ENCODE assay signal across 21 cellular contexts in genomic region chr14:56794557-56795283, GRCh38. TPM values are rescaled to one million over a fixed set of nuclear protein-coding genes. Genes with fewer than 3 reads are reported as not detected.
DNase-seq lines count a peak whose midpoint lies in the region; ATAC-seq and TF ChIP-seq lines count a peak whose summit lies in the region.
"Had no signal": no experiment of that assay in that cellular context is flagged by ENCODE, and none has a peak within 500 bp of the region (broad histone marks: within the 10 kb centered on the region; RNA-seq: fewer than 3 reads in every experiment).

No MANE protein-coding gene starts in this region.

- no peak for TF ChIP-seq CTCF in GM10266 (IDR thresholded peaks at IDR 0.05; ENCODE audit: control insufficient read depth, insufficient read depth, low read depth, missing control alignments)
- no peak for TF ChIP-seq CTCF in parathyroid adenoma (IDR thresholded peaks at IDR 0.05)
- TF ChIP-seq CTCF in Caco-2 (IDR thresholded peaks at IDR 0.05; ENCODE audit: insufficient read depth in 1 of 2, low read depth in 1 of 2, low read length in 1 of 2, severe bottlenecking in 1 of 2, unreplicated experiment in 1 of 2): no peak

- H3K36me3 ChIP-seq in iPS-18a (ENCODE audit: control insufficient read depth, low read depth, low read length) (no peaks in the 10 kb centered on the region), parathyroid adenoma (ENCODE audit: control insufficient read depth, insufficient read depth, low read length) (no peaks in the 10 kb centered on the region), Caco-2 (ENCODE audit: control insufficient read depth, insufficient read depth, low read length) (no peaks in the 10 kb centered on the region)
- H3K36me3 ChIP-seq: left ventricle myocardium inferior, right lobe of liver had no signal

- intact Hi-C loops in Caco-2 (cut with micrococcal nuclease; ENCODE audit: unreplicated experiment): no loop called here

- no peak overlapping the region for H3K4me2 ChIP-seq in parathyroid adenoma (ENCODE audit: low read length)

- peak; percentile 28 for DNase-seq in GM10266 (ENCODE audit: extremely low spot score)
- DNase-seq in astrocyte of the hippocampus (ENCODE audit: low read depth, low spot score): peak; percentile 31
- no peak for DNase-seq in activated CD4-positive, alpha-beta T cell treated with anti-CD3 and anti-CD28 coated beads, Interleukin-2, amount 50 U/mL, for 48 hours
- DNase-seq in Caco-2: no peak
- DNase-seq: activated CD4-positive, alpha-beta T cell treated with anti-CD3 and anti-CD28 coated beads, Interleukin-2, amount 50 U/mL, for 1 hour; activated naive CD4-positive, alpha-beta T cell; anterior cingulate cortex; DMS153; left ventricle myocardium inferior; NCI-H1105; nucleus accumbens; right lobe of liver; stimulated activated CD4-positive, alpha-beta T cell treated with anti-CD3 and anti-CD28 coated beads, Interleukin-15, amount 100 ng/mL, for 24 hours; T-cell had no signal

- H3K9me3 ChIP-seq in iPS-18a (ENCODE audit: control insufficient read depth, low read depth, low read length) (no peaks in the 10 kb centered on the region), parathyroid adenoma (ENCODE audit: control insufficient read depth, low read length) (no peaks in the 10 kb centered on the region), Caco-2 (no peaks in the 10 kb centered on the region)
- H3K9me3 ChIP-seq: left ventricle myocardium inferior, right lobe of liver had no signal

- no peaks in the 10 kb centered on the region for H3K9me3 Mint-ChIP-seq in Caco-2 (ENCODE audit: unreplicated experiment)
- H3K9me3 Mint-ChIP-seq: T-cell had no signal

- H3K27ac ChIP-seq in iPS-18a (ENCODE audit: low read length) (no peak overlapping the region), parathyroid adenoma (no peak overlapping the region)
- H3K27ac ChIP-seq: left ventricle myocardium inferior, right lobe of liver had no signal

- no peak overlapping the region for H3K4me3 Mint-ChIP-seq in Caco-2 (ENCODE audit: unreplicated experiment)
- H3K4me3 Mint-ChIP-seq: T-cell had no signal

- CTCF ChIA-PET in Caco-2 (lab: Charles Lee): no interaction called here

- no TSS peak for BruUV-seq in Caco-2 (replicated peaks; lab: Mats Ljungman, UMichigan)

- H3K36me3 Mint-ChIP-seq in Caco-2 (ENCODE audit: insufficient read depth, unreplicated experiment): no peaks in the 10 kb centered on the region
- H3K36me3 Mint-ChIP-seq: T-cell had no signal

- H3K9ac ChIP-seq in iPS-18a (ENCODE audit: low read length) (peak overlapping the region; percentile 13), parathyroid adenoma (no peak overlapping the region)

- H3K79me2 ChIP-seq in parathyroid adenoma: no peaks in the 10 kb centered on the region

- H3K4me1 ChIP-seq in iPS-18a (ENCODE audit: control insufficient read depth, low read depth, low read length): peaks cover 30% of the 10 kb centered on the region
- no peaks in the 10 kb centered on the region for H3K4me1 ChIP-seq in parathyroid adenoma
- no peaks in the 10 kb centered on the region for H3K4me1 ChIP-seq in Caco-2

- POLR2A ChIA-PET in Caco-2 (lab: Charles Lee): no interaction called here

- no peaks in the 10 kb centered on the region for H3K27me3 Mint-ChIP-seq in Caco-2 (ENCODE audit: insufficient read depth, unreplicated experiment)

- no peak overlapping the region for H3K27ac Mint-ChIP-seq in Caco-2 (ENCODE audit: unreplicated experiment)
- H3K27ac Mint-ChIP-seq: CD14-positive monocyte, T-cell had no signal

- peaks cover 84% of the 10 kb centered on the region for H3K27me3 ChIP-seq in iPS-18a (ENCODE audit: control insufficient read depth, insufficient read depth, low read length)
- H3K27me3 ChIP-seq in parathyroid adenoma (ENCODE audit: control insufficient read depth, insufficient read depth, low read length): peaks cover 33% of the 10 kb centered on the region
- no peaks in the 10 kb centered on the region for H3K27me3 ChIP-seq in Caco-2 (replicated peaks; ENCODE audit: control insufficient read depth, insufficient read depth, low read length)

- no peaks in the 10 kb centered on the region for H3K4me1 Mint-ChIP-seq in Caco-2 (ENCODE audit: low read depth, unreplicated experiment)

- ATAC-seq in GM21717 (IDR thresholded peaks at IDR 0.05; ENCODE audit: unreplicated experiment) (no peak), GM21576 (IDR thresholded peaks at IDR 0.05; ENCODE audit: unreplicated experiment) (no peak)
- ATAC-seq: T-cell had no signal

- H3K4me3 ChIP-seq in iPS-18a (ENCODE audit: low read length) (peak overlapping the region; percentile 53), parathyroid adenoma (ENCODE audit: low read depth, low read length) (no peak overlapping the region), Caco-2 (ENCODE audit: low read depth, low read length) (no peak overlapping the region)
- H3K4me3 ChIP-seq: left ventricle myocardium inferior, right lobe of liver had no signal

- H2AFZ ChIP-seq in parathyroid adenoma: peak overlapping the region; percentile 15

RNA-seq across cellular contexts. Expression of gene OTX2, which starts 15.6 kb away (rescaled TPM):
- not detected in 2 replicates for total RNA-seq in Caco-2 (2022)
- total RNA-seq: left ventricle myocardium inferior, LHCN-M2, mucosa of gallbladder, right lobe of liver had no signal

Comparison
In these comparisons a context has a peak if more than half of its experiments do, and no peak if none do; other contexts are left out.
1. DNase-seq: peak in GM10266 (single experiment) and astrocyte of the hippocampus (single experiment); none in activated CD4-positive, alpha-beta T cell treated with anti-CD3 and anti-CD28 coated beads, Interleukin-2, amount 50 U/mL, for 48 hours (0 of 2) and Caco-2 (0 of 2).